Comparison of ENCODE assay signal across 10 cellular contexts in genomic region chr13:77002590-77003190, GRCh38. TPM values are rescaled to one million over a fixed set of nuclear protein-coding genes. Genes with fewer than 3 reads are reported as not detected.
A peak's percentile ranks its signal among the peaks of the same experiment; 100 is the strongest.
DNase-seq lines count a peak whose midpoint lies in the region; ATAC-seq, FAIRE-seq and TF ChIP-seq lines count a peak whose summit lies in the region.
"Had no signal": no experiment of that assay in that cellular context is flagged by ENCODE, and none has a peak within 500 bp of the region (broad histone marks: within the 10 kb centered on the region; RNA-seq: fewer than 3 reads in every experiment).

No MANE protein-coding gene starts in this region.

- peak; percentile 17 for DNase-seq in DMS53 (lab: John Stamatoyannopoulos, UW)
- no peak for DNase-seq in DMS53 treated with DMSO at 0.1 percent for 48 hours (lab: John Stamatoyannopoulos, UW; ENCODE audit: unreplicated experiment)
- no peak for DNase-seq in LNCaP clone FGC (ENCODE audit: low read depth)
- DNase-seq in K562 (ENCODE audit: extremely low read depth in 1 of 4, low spot score in 3 of 4) = peak in 2 of 4 experiments; percentile 9 to 32
- DNase-seq in lower lobe of right lung = no peak
- no peak for DNase-seq in stimulated activated CD4-positive, alpha-beta T cell treated with anti-CD3 and anti-CD28 coated beads, Interleukin-4, amount 100 ng/mL, for 1 hour
- DNase-seq in NCI-H510A treated with DMSO at 0.1 percent for 48 hours (lab: John Stamatoyannopoulos, UW) = no peak
- no peak for DNase-seq in ecto neural progenitor cell (ENCODE audit: low spot score)
- DNase-seq: activated B cell treated with CpG ODN at 0.5 μM for 24 hours had no signal

- peak in 1 of 2 experiments; percentile 36; a peak in 2 of 4 replicates for TF ChIP-seq RAD21 in K562 (CRISPR knock-in tag; conservative IDR thresholded peaks at IDR 0.05 in 1 of 2, IDR thresholded peaks at IDR 0.05 in 1 of 2)

- in situ Hi-C loops in K562 (cut with MboI) = no loop called here

- no peak overlapping the region for H3K27ac ChIP-seq in K562 (ENCODE audit: extremely low read depth, low read depth, low read length)
- H3K27ac ChIP-seq in lower lobe of right lung = no peak overlapping the region
- H3K27ac ChIP-seq: BLaER1 had no signal

- H3K4me3 ChIP-seq in LNCaP clone FGC (ENCODE audit: low read depth, low read length) = no peak overlapping the region
- H3K4me3 ChIP-seq in K562 = no peak overlapping the region
- H3K4me3 ChIP-seq in lower lobe of right lung = no peak overlapping the region
- H3K4me3 ChIP-seq: BLaER1 had no signal

- H3K9ac ChIP-seq in K562 (ENCODE audit: insufficient read depth in 1 of 2, low read depth in 2 of 2, low read length in 2 of 2) = no peak overlapping the region
- H3K9ac ChIP-seq: BLaER1 had no signal

- H3K9me3 ChIP-seq in K562 (replicated peaks; ENCODE audit: control insufficient read depth, insufficient read depth, low read depth, low read length) (no peaks in the 10 kb centered on the region), lower lobe of right lung (no peaks in the 10 kb centered on the region)
- H3K9me3 ChIP-seq: BLaER1 had no signal

- H3K9me1 ChIP-seq in K562 (ENCODE audit: control insufficient read depth, insufficient read depth, low read length) = no peaks in the 10 kb centered on the region

- H3K79me2 ChIP-seq in K562 (ENCODE audit: control insufficient read depth, insufficient read depth, low read length) = no peaks in the 10 kb centered on the region; the same call in 1 of the 3 replicates

- WGBS in K562 (ENCODE audit: insufficient coverage, low coverage, missing lambda C conversion rate) = 50% methylated on average over 2 of the region's 7 CpGs

- no peak for TF ChIP-seq EP300 in K562 (IDR thresholded peaks at IDR 0.05; ENCODE audit: low read length)

- peak; percentile 80 for FAIRE-seq in K562 (lab: Jason Lieb, UNC)

- ATAC-seq in K562 (peak; percentile 76), lower lobe of right lung (peak in 1 of 2 donors; percentile 58)

- no peaks in the 10 kb centered on the region for H3K27me3 ChIP-seq in K562 (ENCODE audit: control insufficient read depth in 2 of 2, insufficient read depth in 2 of 2, low read length in 2 of 2)
- no peaks in the 10 kb centered on the region for H3K27me3 ChIP-seq in lower lobe of right lung (ENCODE audit: low read depth)
- H3K27me3 ChIP-seq: BLaER1 had no signal

- H3K4me2 ChIP-seq in K562 (ENCODE audit: insufficient read depth, low read length) = no peak overlapping the region
- H3K4me2 ChIP-seq: BLaER1 had no signal

- intact Hi-C loops in K562 (cut with micrococcal nuclease) (loop anchor here (5.0 kb wide), 1 partner anchor 475 kb away; no protein-coding TSS in a partner anchor), lower lobe of right lung (cut with DNase I) (no loop called here)

- TF ChIP-seq POLR2A in K562 (conservative IDR thresholded peaks at IDR 0.05) = no peak

- POLR2A ChIA-PET in K562 (lab: Yijun Ruan, JAX) = interaction anchor here (0.6 to 2.2 kb wide), 4 partner anchors 10 to 24 kb away, joined by 3 to 9 read pairs (median 3); no protein-coding TSS in a partner anchor

- TF ChIP-seq CTCF in LNCaP clone FGC (IDR thresholded peaks at IDR 0.05; ENCODE audit: control insufficient read depth, extremely low read depth, insufficient read depth) (peak; percentile 55), K562 (IDR thresholded peaks at IDR 0.05 in 2 of 3, conservative IDR thresholded peaks at IDR 0.05 in 1 of 3; ENCODE audit: insufficient read depth in 2 of 3, low read depth in 1 of 3, low read length in 3 of 3) (peak; percentile 19 to 56 (median 46); a peak in 4 of 6 replicates), lower lobe of right lung (IDR thresholded peaks at IDR 0.05) (peak; percentile 58)

- H3K36me3 ChIP-seq in K562 (ENCODE audit: control insufficient read depth, insufficient read depth, low read length) (peaks cover 56% of the 10 kb centered on the region), lower lobe of right lung (peaks cover 46% of the 10 kb centered on the region)

- no TSS peak for BruUV-seq in K562 (replicated peaks; lab: Mats Ljungman, UMichigan)

- no peak overlapping the region for H2AFZ ChIP-seq in K562 (ENCODE audit: low read depth, low read length)

- H3K4me1 ChIP-seq in K562 (replicated peaks in 1 of 2; ENCODE audit: control insufficient read depth in 2 of 2, insufficient read depth in 2 of 2, low read length in 2 of 2) = no peaks in the 10 kb centered on the region
- H3K4me1 ChIP-seq in lower lobe of right lung = peaks cover 26% of the 10 kb centered on the region

- H4K20me1 ChIP-seq in K562 (replicated peaks; ENCODE audit: control insufficient read depth, insufficient read depth, low read length) = no peaks in the 10 kb centered on the region

- CTCF ChIA-PET in K562 (lab: Yijun Ruan, JAX; ENCODE audit: low intra/inter-chr PET ratio) = interaction anchor here (0.6 kb wide), 1 partner anchor 14 kb away, joined by 3 read pairs; no protein-coding TSS in a partner anchor

TF ChIP-seq in K562, 482 proteins besides CTCF, POLR2A, EP300 and RAD21 (continues in another document):
- TF ChIP-seq SMC3 (conservative IDR thresholded peaks at IDR 0.05; ENCODE audit: insufficient read depth, low read depth, low read length) = 0 out of 2 replicates have a peak, but pooled peaks have one; percentile 13
- TF ChIP-seq CHD4 (IDR thresholded peaks at IDR 0.05; ENCODE audit: insufficient read depth, insufficient replicate concordance, low read depth, low read length, poor library complexity, severe bottlenecking) = no peak

RNA-seq across cellular contexts. Expression of gene CLN5, which starts 10.8 kb away (rescaled TPM):
- total RNA-seq in K562 (2011; cell fraction: chromatin; rRNA removed; ENCODE audit: low replicate concordance) = 17.8 and 35.6 TPM in 2 replicates
- total RNA-seq in K562 (2011; cell fraction: nucleolus; rRNA removed) = 14.3 and 15.1 TPM in 2 replicates
- total RNA-seq in K562 (2011; cell fraction: nucleoplasm; rRNA removed) = 29.9 and 45.6 TPM in 2 replicates
- total RNA-seq in K562 (2014; rRNA removed) = 5.7 and 7.2 TPM in 2 replicates
- 7.7 and 8.2 TPM in 2 replicates for total RNA-seq in K562 (2014; rRNA removed; fragmentation: Illumina TruSeq; extraction: Trizol)
- 7.6 and 8.2 TPM in 2 replicates for total RNA-seq in K562 (2015; rRNA removed; fragmentation: Illumina TruSeq; extraction: Trizol)
- total RNA-seq in K562 (2021) = 7.2 and 8.9 TPM in 2 replicates
- 8.2 and 11.5 TPM in 2 replicates for polyA plus RNA-seq in K562 (2011; rRNA removed)
- 3.1 and 4.6 TPM in 2 replicates for polyA plus RNA-seq in K562 (2011; cell fraction: cytosol; rRNA removed)
- polyA plus RNA-seq in K562 (2011; cell fraction: nucleus; rRNA removed) = 20.7 and 23.4 TPM in 2 replicates
- polyA plus RNA-seq in K562 (2012) = 5.7 and 8.7 TPM in 2 replicates
- 4.6 and 5.8 TPM in 2 replicates for polyA plus RNA-seq in K562 (2014; fragmentation: Illumina TruSeq; extraction: Trizol)
- polyA plus RNA-seq in K562 (2014; fragmentation: Nextera tagmentation; extraction: Ambion mirVana) = 1 to 10 TPM; 4.6 to 5.3 TPM
- 6.1 and 8.1 TPM in 2 replicates for polyA plus RNA-seq in K562 (2014; rRNA removed)
- 13.4 and 17.4 TPM in 2 replicates for polyA minus RNA-seq in K562 (2011; rRNA and poly(A)+ RNA removed)
- 2.5 and 4.7 TPM in 2 replicates for polyA minus RNA-seq in K562 (2011; cell fraction: cytosol; rRNA and poly(A)+ RNA removed)
- 20.3 and 33.5 TPM in 2 replicates for polyA minus RNA-seq in K562 (2011; cell fraction: nucleus; rRNA and poly(A)+ RNA removed)
- total RNA-seq in lower lobe of right lung = 38.2 TPM

RNA-seq across cellular contexts. Expression of gene FBXL3, which starts 24.3 kb away (rescaled TPM):
- 11.3 and 25.8 TPM in 2 replicates for total RNA-seq in K562 (2011; cell fraction: chromatin; rRNA removed; ENCODE audit: low replicate concordance)
- 8.0 and 10.4 TPM in 2 replicates for total RNA-seq in K562 (2011; cell fraction: nucleolus; rRNA removed)
- total RNA-seq in K562 (2011; cell fraction: nucleoplasm; rRNA removed) = 11.7 and 20.0 TPM in 2 replicates
- total RNA-seq in K562 (2014; rRNA removed) (14.7 and 16.9 TPM in 2 replicates), K562 (2014; rRNA removed; fragmentation: Illumina TruSeq; extraction: Trizol) (14.8 and 16.7 TPM in 2 replicates), K562 (2015; rRNA removed; fragmentation: Illumina TruSeq; extraction: Trizol) (15.3 and 16.4 TPM in 2 replicates), K562 (2021) (11.2 and 12.6 TPM in 2 replicates), lower lobe of right lung (57.7 TPM)
- polyA plus RNA-seq in K562 (2011; rRNA removed) (10.5 and 13.7 TPM in 2 replicates), K562 (2014; fragmentation: Illumina TruSeq; extraction: Trizol) (9.6 and 11.1 TPM in 2 replicates), K562 (2014; fragmentation: Nextera tagmentation; extraction: Ambion mirVana) (1 to 10 TPM; 3.8 to 4.0 TPM), K562 (2014; rRNA removed) (9.8 and 14.3 TPM in 2 replicates)
- 5.5 and 5.7 TPM in 2 replicates for polyA plus RNA-seq in K562 (2011; cell fraction: cytosol; rRNA removed)
- polyA plus RNA-seq in K562 (2011; cell fraction: nucleus; rRNA removed) = 6.5 and 7.4 TPM in 2 replicates
- 6.2 and 8.0 TPM in 2 replicates for polyA plus RNA-seq in K562 (2012)
- polyA minus RNA-seq in K562 (2011; rRNA and poly(A)+ RNA removed) = 18.1 and 18.4 TPM in 2 replicates
- polyA minus RNA-seq in K562 (2011; cell fraction: cytosol; rRNA and poly(A)+ RNA removed) = 6.2 and 7.2 TPM in 2 replicates
- polyA minus RNA-seq in K562 (2011; cell fraction: nucleus; rRNA and poly(A)+ RNA removed) = 10.5 and 15.7 TPM in 2 replicates

RNA-seq across cellular contexts. Expression of gene ACOD1, which starts 54.4 kb away (rescaled TPM):
- not detected in 2 replicates for total RNA-seq in K562 (2011; cell fraction: chromatin; rRNA removed; ENCODE audit: low replicate concordance)
- total RNA-seq in K562 (2011; cell fraction: nucleolus; rRNA removed) = not detected in 2 replicates
- total RNA-seq in K562 (2011; cell fraction: nucleoplasm; rRNA removed) = not detected in 2 replicates
- total RNA-seq in K562 (2014; rRNA removed) = not detected in 2 replicates
- not detected in 2 replicates for total RNA-seq in K562 (2014; rRNA removed; fragmentation: Illumina TruSeq; extraction: Trizol)
- not detected in 2 replicates for total RNA-seq in K562 (2015; rRNA removed; fragmentation: Illumina TruSeq; extraction: Trizol)
- total RNA-seq in K562 (2021) = not detected in 2 replicates
- polyA plus RNA-seq in K562 (2011; rRNA removed) = not detected in 2 replicates
- not detected in 2 replicates for polyA plus RNA-seq in K562 (2011; cell fraction: cytosol; rRNA removed)
- polyA plus RNA-seq in K562 (2011; cell fraction: nucleus; rRNA removed) = not detected in 2 replicates
- polyA plus RNA-seq in K562 (2012) = not detected in 2 replicates
- not detected in 2 replicates for polyA plus RNA-seq in K562 (2014; fragmentation: Illumina TruSeq; extraction: Trizol)
- polyA plus RNA-seq in K562 (2014; fragmentation: Nextera tagmentation; extraction: Ambion mirVana) = not detected
- not detected in 2 replicates for polyA plus RNA-seq in K562 (2014; rRNA removed)
- not detected in 2 replicates for polyA minus RNA-seq in K562 (2011; rRNA and poly(A)+ RNA removed)
- not detected in 2 replicates for polyA minus RNA-seq in K562 (2011; cell fraction: cytosol; rRNA and poly(A)+ RNA removed)
- polyA minus RNA-seq in K562 (2011; cell fraction: nucleus; rRNA and poly(A)+ RNA removed) = not detected in 2 replicates
- total RNA-seq in lower lobe of right lung = not detected
- total RNA-seq: activated B cell treated with CpG ODN at 0.5 μM for 24 hours had no signal
